In genomic region chr7:25950488-25951413, GRCh38 we compare ENCODE assay signal across 1 cellular context.
TF ChIP-seq lines count a peak whose summit lies in the region.

No MANE protein-coding gene starts in this region.

TF ChIP-seq in GM12878, 131 proteins besides CTCF, POLR2A, EP300 and RAD21 (continued from another document):
- peak; percentile 28; the same call in 1 of the 2 replicates for TF ChIP-seq RB1 (IDR thresholded peaks at IDR 0.05; ENCODE audit: borderline replicate concordance)
- no peak for TF ChIP-seq FOXK2 (IDR thresholded peaks at IDR 0.05)
- no peak for TF ChIP-seq ASH2L (IDR thresholded peaks at IDR 0.05; ENCODE audit: borderline replicate concordance, low read depth)
- TF ChIP-seq NFIC (IDR thresholded peaks at IDR 0.05; ENCODE audit: low read depth, low read length): no peak
- TF ChIP-seq ATF2 (IDR thresholded peaks at IDR 0.05; ENCODE audit: low read length): no peak
- TF ChIP-seq PML (IDR thresholded peaks at IDR 0.05; ENCODE audit: low read length): no peak
- no peak for TF ChIP-seq ZNF592 (IDR thresholded peaks at IDR 0.05)
- peak; percentile 54; the same call in 1 of the 2 replicates for TF ChIP-seq CREB1 (IDR thresholded peaks at IDR 0.05; ENCODE audit: low read depth)
- TF ChIP-seq CHD1 (IDR thresholded peaks at IDR 0.05; ENCODE audit: low read depth, low read length): no peak
- peak; percentile 87; the same call in 1 of the 3 replicates for TF ChIP-seq POU2F2 (IDR thresholded peaks at IDR 0.05; ENCODE audit: borderline replicate concordance, low read depth, low read length)
- TF ChIP-seq HDAC2 (IDR thresholded peaks at IDR 0.05): no peak
- TF ChIP-seq CBX5 (IDR thresholded peaks at IDR 0.05; ENCODE audit: low read depth): no peak
- no peak for TF ChIP-seq FOXM1 (IDR thresholded peaks at IDR 0.05; ENCODE audit: low read depth, low read length)
- TF ChIP-seq, protein P1, sequence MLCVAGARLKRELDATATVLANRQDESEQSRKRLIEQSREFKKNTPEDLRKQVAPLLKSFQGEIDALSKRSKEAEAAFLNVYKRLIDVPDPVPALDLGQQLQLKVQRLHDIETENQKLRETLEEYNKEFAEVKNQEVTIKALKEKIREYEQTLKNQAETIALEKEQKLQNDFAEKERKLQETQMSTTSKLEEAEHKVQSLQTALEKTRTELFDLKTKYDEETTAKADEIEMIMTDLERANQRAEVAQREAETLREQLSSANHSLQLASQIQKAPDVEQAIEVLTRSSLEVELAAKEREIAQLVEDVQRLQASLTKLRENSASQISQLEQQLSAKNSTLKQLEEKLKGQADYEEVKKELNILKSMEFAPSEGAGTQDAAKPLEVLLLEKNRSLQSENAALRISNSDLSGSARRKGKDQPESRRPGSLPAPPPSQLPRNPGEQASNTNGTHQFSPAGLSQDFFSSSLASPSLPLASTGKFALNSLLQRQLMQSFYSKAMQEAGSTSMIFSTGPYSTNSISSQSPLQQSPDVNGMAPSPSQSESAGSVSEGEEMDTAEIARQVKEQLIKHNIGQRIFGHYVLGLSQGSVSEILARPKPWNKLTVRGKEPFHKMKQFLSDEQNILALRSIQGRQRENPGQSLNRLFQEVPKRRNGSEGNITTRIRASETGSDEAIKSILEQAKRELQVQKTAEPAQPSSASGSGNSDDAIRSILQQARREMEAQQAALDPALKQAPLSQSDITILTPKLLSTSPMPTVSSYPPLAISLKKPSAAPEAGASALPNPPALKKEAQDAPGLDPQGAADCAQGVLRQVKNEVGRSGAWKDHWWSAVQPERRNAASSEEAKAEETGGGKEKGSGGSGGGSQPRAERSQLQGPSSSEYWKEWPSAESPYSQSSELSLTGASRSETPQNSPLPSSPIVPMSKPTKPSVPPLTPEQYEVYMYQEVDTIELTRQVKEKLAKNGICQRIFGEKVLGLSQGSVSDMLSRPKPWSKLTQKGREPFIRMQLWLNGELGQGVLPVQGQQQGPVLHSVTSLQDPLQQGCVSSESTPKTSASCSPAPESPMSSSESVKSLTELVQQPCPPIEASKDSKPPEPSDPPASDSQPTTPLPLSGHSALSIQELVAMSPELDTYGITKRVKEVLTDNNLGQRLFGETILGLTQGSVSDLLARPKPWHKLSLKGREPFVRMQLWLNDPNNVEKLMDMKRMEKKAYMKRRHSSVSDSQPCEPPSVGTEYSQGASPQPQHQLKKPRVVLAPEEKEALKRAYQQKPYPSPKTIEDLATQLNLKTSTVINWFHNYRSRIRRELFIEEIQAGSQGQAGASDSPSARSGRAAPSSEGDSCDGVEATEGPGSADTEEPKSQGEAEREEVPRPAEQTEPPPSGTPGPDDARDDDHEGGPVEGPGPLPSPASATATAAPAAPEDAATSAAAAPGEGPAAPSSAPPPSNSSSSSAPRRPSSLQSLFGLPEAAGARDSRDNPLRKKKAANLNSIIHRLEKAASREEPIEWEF (IDR thresholded peaks at IDR 0.05; ENCODE audit: insufficient replicate concordance, low read depth, low read length): no peak
- TF ChIP-seq KLF5 (IDR thresholded peaks at IDR 0.05; ENCODE audit: partially characterized antibody): no peak
- no peak for TF ChIP-seq WRNIP1 (IDR thresholded peaks at IDR 0.05; ENCODE audit: borderline replicate concordance, low read depth, low read length)
- TF ChIP-seq NFXL1 (IDR thresholded peaks at IDR 0.05; ENCODE audit: borderline replicate concordance): no peak
- no peak for TF ChIP-seq PAX5 (IDR thresholded peaks at IDR 0.05; ENCODE audit: borderline replicate concordance, low read depth, low read length)
- TF ChIP-seq MLLT1 (IDR thresholded peaks at IDR 0.05): no peak
- TF ChIP-seq STAT1 (conservative IDR thresholded peaks at IDR 0.05): no peak
- no peak for TF ChIP-seq NFYA (IDR thresholded peaks at IDR 0.05; ENCODE audit: borderline replicate concordance, low read depth, low read length)
- peak; percentile 68 for TF ChIP-seq MXI1 (IDR thresholded peaks at IDR 0.05; ENCODE audit: low read depth, low read length)
- TF ChIP-seq BHLHE40 (IDR thresholded peaks at IDR 0.05; ENCODE audit: borderline replicate concordance in 1 of 2, low read depth in 2 of 2, low read length in 1 of 2): peak; percentile 97 to 98
- TF ChIP-seq BRCA1 (IDR thresholded peaks at IDR 0.05; ENCODE audit: low read depth, low read length): no peak
- no peak for TF ChIP-seq IRF3 (IDR thresholded peaks at IDR 0.05)
- no peak for TF ChIP-seq POLR2AphosphoS5 (IDR thresholded peaks at IDR 0.05; ENCODE audit: low read length)
- peak; percentile 38; the same call in 1 of the 2 replicates for TF ChIP-seq ZNF217 (IDR thresholded peaks at IDR 0.05)
- no peak for TF ChIP-seq ZNF274 (IDR thresholded peaks at IDR 0.05; ENCODE audit: insufficient read depth, insufficient read length)
- peak; percentile 26 for TF ChIP-seq MEF2B (IDR thresholded peaks at IDR 0.05; ENCODE audit: partially characterized antibody, poor library complexity, severe bottlenecking)
- TF ChIP-seq SRF (IDR thresholded peaks at IDR 0.05; ENCODE audit: low read depth in 2 of 2, low read length in 2 of 2): no peak
- TF ChIP-seq TCF7 (IDR thresholded peaks at IDR 0.05; ENCODE audit: borderline replicate concordance): no peak
- TF ChIP-seq GATAD2B (conservative IDR thresholded peaks at IDR 0.05; ENCODE audit: low read depth): peak; percentile 43; the same call in 1 of the 2 replicates
- TF ChIP-seq PKNOX1 (IDR thresholded peaks at IDR 0.05): no peak
- no peak for TF ChIP-seq CHD4 (IDR thresholded peaks at IDR 0.05)
- TF ChIP-seq BCL3 (IDR thresholded peaks at IDR 0.05; ENCODE audit: borderline replicate concordance, insufficient read depth, low read depth, low read length, poor library complexity, severe bottlenecking): no peak
- TF ChIP-seq PAX8 (IDR thresholded peaks at IDR 0.05): no peak
- TF ChIP-seq USF1 (IDR thresholded peaks at IDR 0.05; ENCODE audit: borderline replicate concordance, extremely low read length, insufficient read depth, low read depth, low read length): peak; percentile 89
- no peak for TF ChIP-seq PBX3 (IDR thresholded peaks at IDR 0.05; ENCODE audit: insufficient replicate concordance, low read depth, low read length)
- no peak for TF ChIP-seq CBFB (IDR thresholded peaks at IDR 0.05; ENCODE audit: low read depth)
- TF ChIP-seq SIN3A (IDR thresholded peaks at IDR 0.05; ENCODE audit: low read depth, low read length): no peak
- no peak; the same call in 1 of the 2 replicates for TF ChIP-seq SMC3 (IDR thresholded peaks at IDR 0.05; ENCODE audit: borderline replicate concordance, low read length)
- no peak for TF ChIP-seq ZNF24 (IDR thresholded peaks at IDR 0.05)
- no peak for TF ChIP-seq TCF12 (IDR thresholded peaks at IDR 0.05; ENCODE audit: low read depth, low read length)
- TF ChIP-seq ZNF384 (IDR thresholded peaks at IDR 0.05; ENCODE audit: borderline replicate concordance, low read depth, low read length): no peak
